ENCODE assay signal across 19 cellular contexts in the genomic region with DNA sequence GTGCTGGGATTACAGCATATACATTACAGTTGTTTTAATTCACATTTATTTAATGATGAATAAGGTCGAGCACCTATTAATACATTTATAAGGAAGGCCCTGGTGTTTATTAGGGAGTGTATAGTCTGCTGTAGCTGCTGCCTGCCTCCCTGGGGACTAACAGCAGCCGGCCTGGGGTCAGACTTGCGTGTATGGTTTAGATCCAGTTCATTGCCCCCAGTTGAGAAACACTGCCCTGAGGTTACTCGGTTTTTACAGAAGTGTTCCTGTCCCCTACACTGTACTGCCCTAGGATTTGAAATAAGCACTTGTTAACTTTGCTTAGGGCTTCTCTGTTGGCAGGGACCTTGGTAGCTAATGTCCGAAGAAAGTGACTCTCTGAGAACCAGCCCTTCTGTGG. TPM values are rescaled to one million over a fixed set of nuclear protein-coding genes. Genes with fewer than 3 reads are reported as not detected.
DNase-seq lines count a peak whose midpoint lies in the region; ATAC-seq, FAIRE-seq and TF ChIP-seq lines count a peak whose summit lies in the region.
"Had no signal": no experiment of that assay in that cellular context is flagged by ENCODE, and none has a peak within 500 bp of the region (broad histone marks: within the 10 kb centered on the region; RNA-seq: fewer than 3 reads in every experiment).

No MANE protein-coding gene starts in this region.

- H3K36me3 ChIP-seq in GM12878 (ENCODE audit: control insufficient read depth in 2 of 2, insufficient read depth in 2 of 2, low read length in 1 of 2) (peaks cover 0 to 6% of the 10 kb centered on the region in 2 experiments; a peak in 3 of 4 replicates), gastrocnemius medialis (peaks cover 0 to 40% of the 10 kb centered on the region in 2 donors), heart right ventricle (peaks cover 0 to 51% (median 18%) of the 10 kb centered on the region in 9 donors)

- FAIRE-seq in GM12878 (lab: Jason Lieb, UNC), result no peak
- FAIRE-seq: G401.6, GM12892 had no signal

- H3K4me1 ChIP-seq in GM12878 (ENCODE audit: control insufficient read depth, insufficient read depth, low read length) (no peaks in the 10 kb centered on the region; the same call in 1 of the 2 replicates), gastrocnemius medialis (peaks cover 15 to 21% of the 10 kb centered on the region in 2 donors), heart right ventricle (peaks cover 3 to 18% (median 12%) of the 10 kb centered on the region in 9 donors)

- H3K36me3 Mint-ChIP-seq in activated naive CD4-positive, alpha-beta T cell treated with anti-CD3 and anti-CD28 coated beads for 36 hours (ENCODE audit: low read depth), result peaks cover 17% of the 10 kb centered on the region
- H3K36me3 Mint-ChIP-seq in activated T-cell treated with anti-CD3 and anti-CD28 coated beads, Interleukin-2, amount 50 U/mL, for 72 hours (ENCODE audit: insufficient read depth in 2 of 2), result peaks cover 3 to 4% of the 10 kb centered on the region in 2 donors

- no peaks in the 10 kb centered on the region for H3K9me3 ChIP-seq in GM12878 (replicated peaks; ENCODE audit: control insufficient read depth, insufficient read depth, low read length)
- H3K9me3 ChIP-seq in gastrocnemius medialis, result no peaks in the 10 kb centered on the region
- no peaks in the 10 kb centered on the region for H3K9me3 ChIP-seq in heart right ventricle
- H3K9me3 ChIP-seq: HAP-1, SJCRH30 had no signal

- SMC1A ChIA-PET in GM12878 (lab: Charles Lee; ENCODE audit: uncharacterized antibody, unreplicated experiment), result no interaction called here

- peaks cover 15% of the 10 kb centered on the region for H3K79me2 ChIP-seq in GM12878 (ENCODE audit: control insufficient read depth, insufficient read depth, low read length)

- H3K27me3 ChIP-seq in GM12878 (replicated peaks in 1 of 2; ENCODE audit: control insufficient read depth in 2 of 2, insufficient read depth in 2 of 2, low read length in 1 of 2) (no peaks in the 10 kb centered on the region), gastrocnemius medialis (no peaks in the 10 kb centered on the region), heart right ventricle (no peaks in the 10 kb centered on the region)
- H3K27me3 ChIP-seq: SJCRH30 had no signal

- no peak overlapping the region; the same call in 1 of the 2 replicates for H3K4me2 ChIP-seq in GM12878 (ENCODE audit: control insufficient read depth, insufficient read depth)

- TF ChIP-seq RAD21 in GM12878 (IDR thresholded peaks at IDR 0.05; ENCODE audit: insufficient read depth, low read depth, low read length), result no peak

- H3K27ac Mint-ChIP-seq in activated naive CD4-positive, alpha-beta T cell treated with anti-CD3 and anti-CD28 coated beads for 36 hours, result no peak overlapping the region
- H3K27ac Mint-ChIP-seq in activated T-cell treated with anti-CD3 and anti-CD28 coated beads, Interleukin-2, amount 50 U/mL, for 72 hours, result no peak overlapping the region

- in situ Hi-C loops in GM12878 (cut with MboI), result no loop called here
- in situ Hi-C loops in gastrocnemius medialis (cut with MboI; ENCODE audit: low sequenced_read_pairs in 4 of 4), result loop anchor here in 2 of 4 donors (10.0 kb wide), 2 partner anchors 125 to 265 kb away; a partner anchor contains a TSS

- TF ChIP-seq POLR2A in GM12878 (IDR thresholded peaks at IDR 0.05; ENCODE audit: low read depth, low read length), result no peak
- no peak for TF ChIP-seq POLR2A in gastrocnemius medialis (IDR thresholded peaks at IDR 0.05)

- H2AFZ ChIP-seq in GM12878 (ENCODE audit: control insufficient read depth, low read depth, low read length), result no peak overlapping the region
- H2AFZ ChIP-seq: GM23248 had no signal

- H3K4me3 ChIP-seq in GM12878 (no peak overlapping the region), gastrocnemius medialis (no peak overlapping the region), heart right ventricle (no peak overlapping the region)
- H3K4me3 ChIP-seq: GM23248, HAP-1, SJCRH30 had no signal

- POLR2A ChIA-PET in GM12878 (lab: Charles Lee), result interaction anchor here (1.3 kb wide), 1 partner anchor 26 kb away, joined by 3 read pairs; no protein-coding TSS in a partner anchor

- TF ChIP-seq CTCF in GM12878 (IDR thresholded peaks at IDR 0.05 in 2 of 3, conservative IDR thresholded peaks at IDR 0.05 in 1 of 3; ENCODE audit: control insufficient read depth in 2 of 3, extremely low read depth in 1 of 3, insufficient read depth in 1 of 3, low read depth in 3 of 3, low read length in 3 of 3) (no peak), gastrocnemius medialis (IDR thresholded peaks at IDR 0.05 in 4 of 5, conservative IDR thresholded peaks at IDR 0.05 in 1 of 5) (no peak), heart right ventricle (IDR thresholded peaks at IDR 0.05) (no peak)

- intact Hi-C loops in GM12878 (cut with micrococcal nuclease; ENCODE audit: unreplicated experiment) (loop anchor here (5.0 kb wide), 2 partner anchors 108 to 133 kb away; no protein-coding TSS in a partner anchor), gastrocnemius medialis (cut with DNase I; ENCODE audit: low total_unique reads) (loop anchor here (5.0 kb wide), 1 partner anchor 267 kb away; a partner anchor contains a TSS), heart right ventricle (cut with DNase I) (loop anchor here in 6 of 10 donors (5.0 to 10.0 kb wide), 5 partner anchors 123 to 265 kb away; a partner anchor contains a TSS)
- intact Hi-C loops in activated naive CD4-positive, alpha-beta T cell treated with anti-CD3 and anti-CD28 coated beads for 36 hours (cut with micrococcal nuclease), result loop anchor here (5.0 kb wide), 3 partner anchors 118 to 193 kb away; a partner anchor contains a TSS

- H4K20me1 ChIP-seq in GM12878 (ENCODE audit: control insufficient read depth, insufficient read depth), result no peaks in the 10 kb centered on the region

- 13% methylated on average over 5 of the region's 5 CpGs for WGBS in GM12878 (ENCODE audit: insufficient coverage, insufficient replicate concordance, low lambda C conversion rate, missing lambda C conversion rate)
- 79 to 81% methylated on average over 5 of the region's 5 CpGs for WGBS in heart right ventricle, 2 donors

- no peak overlapping the region for H3K4me3 Mint-ChIP-seq in activated naive CD4-positive, alpha-beta T cell treated with anti-CD3 and anti-CD28 coated beads for 36 hours
- no peak overlapping the region for H3K4me3 Mint-ChIP-seq in activated T-cell treated with anti-CD3 and anti-CD28 coated beads, Interleukin-2, amount 50 U/mL, for 72 hours

- RAD21 ChIA-PET in GM12878 (lab: Charles Lee; ENCODE audit: unreplicated experiment), result no interaction called here

- H3K9ac ChIP-seq in GM12878 (ENCODE audit: control insufficient read depth, insufficient read depth, low read length), result no peak overlapping the region
- H3K9ac ChIP-seq: GM23248 had no signal

- no TSS peak for BruUV-seq in GM12878 (replicated peaks; lab: Mats Ljungman, UMichigan)

- CTCF ChIA-PET in GM12878 (lab: Yijun Ruan, JAX), result interaction anchor here (0.7 to 1.5 kb wide), 3 partner anchors 12 to 263 kb away, joined by 3 to 4 read pairs (median 4); no protein-coding TSS in a partner anchor
- CTCF ChIA-PET in activated naive CD4-positive, alpha-beta T cell treated with anti-CD3 and anti-CD28 coated beads for 36 hours (lab: Charles Lee), result interaction anchor here (0.6 kb wide), 1 partner anchor 31 kb away, joined by 3 read pairs; no protein-coding TSS in a partner anchor

- H3K4me1 Mint-ChIP-seq in activated naive CD4-positive, alpha-beta T cell treated with anti-CD3 and anti-CD28 coated beads for 36 hours (ENCODE audit: low read depth), result peaks cover 20% of the 10 kb centered on the region
- peaks cover 29% of the 10 kb centered on the region for H3K4me1 Mint-ChIP-seq in activated T-cell treated with anti-CD3 and anti-CD28 coated beads, Interleukin-2, amount 50 U/mL, for 72 hours (ENCODE audit: low read depth)

- no peaks in the 10 kb centered on the region for H3K9me3 Mint-ChIP-seq in activated naive CD4-positive, alpha-beta T cell treated with anti-CD3 and anti-CD28 coated beads for 36 hours
- no peaks in the 10 kb centered on the region for H3K9me3 Mint-ChIP-seq in activated T-cell treated with anti-CD3 and anti-CD28 coated beads, Interleukin-2, amount 50 U/mL, for 72 hours

- H3K27ac ChIP-seq in GM12878 (ENCODE audit: control insufficient read depth, insufficient read depth), result no peak overlapping the region
- H3K27ac ChIP-seq in gastrocnemius medialis, result peak overlapping the region in 3 of 4 donors; percentile 5 to 77 (median 25)
- H3K27ac ChIP-seq in heart right ventricle, result no peak overlapping the region
- H3K27ac ChIP-seq: GM23248, SJCRH30 had no signal

- peak; percentile 39 for ATAC-seq in GM21619 (IDR thresholded peaks at IDR 0.05; ENCODE audit: unreplicated experiment)
- ATAC-seq in GM12878, result peak; percentile 52
- no peak for ATAC-seq in gastrocnemius medialis
- ATAC-seq in activated T-cell treated with anti-CD3 and anti-CD28 coated beads, Interleukin-2, amount 50 U/mL, for 72 hours (replicated peaks in 1 of 2), result no peak
- ATAC-seq in GM21390 (IDR thresholded peaks at IDR 0.05; ENCODE audit: unreplicated experiment), result no peak
- ATAC-seq in heart right ventricle, result no peak

- H3K27me3 Mint-ChIP-seq in activated naive CD4-positive, alpha-beta T cell treated with anti-CD3 and anti-CD28 coated beads for 36 hours (ENCODE audit: low read depth), result no peaks in the 10 kb centered on the region
- H3K27me3 Mint-ChIP-seq in activated T-cell treated with anti-CD3 and anti-CD28 coated beads, Interleukin-2, amount 50 U/mL, for 72 hours (ENCODE audit: low read depth), result no peaks in the 10 kb centered on the region

- TF ChIP-seq EP300 in GM12878 (IDR thresholded peaks at IDR 0.05; ENCODE audit: borderline replicate concordance in 1 of 2, control insufficient read depth in 1 of 2, low read depth in 2 of 2, low read length in 2 of 2), result no peak

- DNase-seq in GF-D8 (lab: John Stamatoyannopoulos, UW), result peak; percentile 78
- DNase-seq in GM12878 (ENCODE audit: low read depth, low spot score), result no peak
- no peak for DNase-seq in gastrocnemius medialis
- DNase-seq in activated naive CD4-positive, alpha-beta T cell treated with anti-CD3 and anti-CD28 coated beads for 36 hours, result no peak
- no peak for DNase-seq in activated T-cell treated with anti-CD3 and anti-CD28 coated beads, Interleukin-2, amount 50 U/mL, for 72 hours
- no peak for DNase-seq in heart right ventricle
- DNase-seq: DMS 273 treated with DMSO at 0.1 percent for 48 hours, DND-41, GM23248, KBM-7, NCI-H187, NCI-H226, NCI-H524 treated with DMSO at 0.1 percent for 48 hours, SJCRH30 had no signal

RNA-seq across cellular contexts. Expression of a gene that starts 4.0 kb away (rescaled TPM):
- 6.5 TPM in 2 replicates for total RNA-seq in GM12878 (2013; cell fraction: nucleolus; rRNA removed)
- total RNA-seq in GM12878 (2014; rRNA removed), result 9.2 and 9.4 TPM in 2 replicates
- total RNA-seq in GM12878 (2014; rRNA removed; fragmentation: Illumina TruSeq; extraction: Trizol), result 9.2 and 9.3 TPM in 2 replicates
- 17.1 and 17.8 TPM in 2 replicates for total RNA-seq in GM12878 (2021)
- polyA plus RNA-seq in GM12878 (2011; ENCODE audit: low read depth), result 6.7 TPM
- polyA plus RNA-seq in GM12878 (2011; rRNA removed), result 3.9 and 5.2 TPM in 2 replicates
- 4.3 and 4.8 TPM in 2 replicates for polyA plus RNA-seq in GM12878 (2011; cell fraction: cytosol; rRNA removed)
- polyA plus RNA-seq in GM12878 (2011; cell fraction: nucleus; rRNA removed), result 4.6 and 7.0 TPM in 2 replicates
- polyA plus RNA-seq in GM12878 (2012), result 6.3 and 7.4 TPM in 2 replicates
- 14.4 and 15.4 TPM in 2 replicates for polyA plus RNA-seq in GM12878 (2014; fragmentation: Illumina TruSeq; extraction: Trizol)
- 1 to 10 TPM; 4.0 to 4.3 TPM for polyA plus RNA-seq in GM12878 (2014; fragmentation: Nextera tagmentation; extraction: Ambion mirVana)
- polyA plus RNA-seq in GM12878 (2014; rRNA removed), result 8.5 and 8.7 TPM in 2 replicates
- 10 to 100 TPM; 19.7 to 24.0 TPM for polyA plus RNA-seq in GM12878 (2016; fragmentation: Nextera tagmentation; extraction: Ambion mirVana)
- 6.1 and 8.4 TPM in 2 replicates for polyA minus RNA-seq in GM12878 (2011; rRNA and poly(A)+ RNA removed)
- 0.94 and 3.3 TPM in 2 replicates for polyA minus RNA-seq in GM12878 (2011; cell fraction: cytosol; rRNA and poly(A)+ RNA removed)
- polyA minus RNA-seq in GM12878 (2011; cell fraction: nucleus; rRNA and poly(A)+ RNA removed), result 3.4 and 4.7 TPM in 2 replicates
- total RNA-seq in gastrocnemius medialis, result 1 to 10 TPM; 3.5 to 5.0 (median 4.7) TPM
- 10 to 100 TPM; 10.8 to 11.5 TPM for total RNA-seq in activated naive CD4-positive, alpha-beta T cell treated with anti-CD3 and anti-CD28 coated beads for 36 hours
- total RNA-seq in activated T-cell treated with anti-CD3 and anti-CD28 coated beads, Interleukin-2, amount 50 U/mL, for 72 hours, result 10 to 100 TPM; 15.9 to 21.0 TPM
- total RNA-seq in heart right ventricle, result 1 to 10 TPM; 2.6 to 7.3 (median 4.7) TPM
- 1 to 10 TPM; 2.3 TPM for polyA plus RNA-seq in heart right ventricle

RNA-seq across cellular contexts. Expression of a gene that starts 42.2 kb away (rescaled TPM):
- 55.2 and 56.0 TPM in 2 replicates for total RNA-seq in GM12878 (2013; cell fraction: nucleolus; rRNA removed)
- total RNA-seq in GM12878 (2014; rRNA removed) (24.5 and 31.5 TPM in 2 replicates), GM12878 (2014; rRNA removed; fragmentation: Illumina TruSeq; extraction: Trizol) (33.3 and 33.8 TPM in 2 replicates), GM12878 (2021) (35.0 and 35.3 TPM in 2 replicates), gastrocnemius medialis (100 to 1,000 TPM in 3 of 4 donors, 10 to 100 TPM in 1; 93.3 to 174 (median 139) TPM), heart right ventricle (100 to 1,000 TPM in 3 of 10 donors, 10 to 100 TPM in 7; 75.9 to 116 (median 98.7) TPM)
- 31.5 TPM for polyA plus RNA-seq in GM12878 (2011; ENCODE audit: low read depth)
- polyA plus RNA-seq in GM12878 (2011; rRNA removed) (88.7 and 96.8 TPM in 2 replicates), GM12878 (2014; fragmentation: Illumina TruSeq; extraction: Trizol) (39.8 and 41.9 TPM in 2 replicates), GM12878 (2014; fragmentation: Nextera tagmentation; extraction: Ambion mirVana) (10 to 100 TPM; 37.8 to 55.6 TPM), GM12878 (2014; rRNA removed) (31.8 and 34.0 TPM in 2 replicates), GM12878 (2016; fragmentation: Nextera tagmentation; extraction: Ambion mirVana) (10 to 100 TPM; 59.0 to 59.8 TPM), heart right ventricle (10 to 100 TPM; 38.9 to 45.9 TPM)
- polyA plus RNA-seq in GM12878 (2011; cell fraction: cytosol; rRNA removed), result 108 and 110 TPM in 2 replicates
- 39.5 and 50.6 TPM in 2 replicates for polyA plus RNA-seq in GM12878 (2011; cell fraction: nucleus; rRNA removed)
- polyA plus RNA-seq in GM12878 (2012), result 34.3 and 41.9 TPM in 2 replicates
- 242 and 250 TPM in 2 replicates for polyA minus RNA-seq in GM12878 (2011; rRNA and poly(A)+ RNA removed)
- 44.1 and 47.9 TPM in 2 replicates for polyA minus RNA-seq in GM12878 (2011; cell fraction: cytosol; rRNA and poly(A)+ RNA removed)
- 23.2 and 23.7 TPM in 2 replicates for polyA minus RNA-seq in GM12878 (2011; cell fraction: nucleus; rRNA and poly(A)+ RNA removed)
- 10 to 100 TPM; 48.7 to 50.2 TPM for total RNA-seq in activated naive CD4-positive, alpha-beta T cell treated with anti-CD3 and anti-CD28 coated beads for 36 hours
- total RNA-seq in activated T-cell treated with anti-CD3 and anti-CD28 coated beads, Interleukin-2, amount 50 U/mL, for 72 hours, result 10 to 100 TPM; 85.6 to 100.0 TPM

Comparison
In these comparisons a context has a peak if more than half of its experiments do, and no peak if none do; other contexts are left out.
1. ATAC-seq: peak in GM21619 (single experiment) and GM12878 (single experiment); none in gastrocnemius medialis (0 of 2), activated T-cell treated with anti-CD3 and anti-CD28 coated beads, Interleukin-2, amount 50 U/mL, for 72 hours (0 of 2), GM21390 (single experiment) and heart right ventricle (0 of 8).
2. H3K27ac ChIP-seq: peak in gastrocnemius medialis (3 of 4); none in GM12878 (single experiment) and heart right ventricle (0 of 10).